In genomic region chr5:14268236-14268701, GRCh38 we compare ENCODE assay signal across 1 cellular context.
TF ChIP-seq lines count a peak whose summit lies in the region.

No MANE protein-coding gene starts in this region.

TF ChIP-seq in HEK293, 187 proteins besides CTCF, POLR2A, EP300 and RAD21 (continued from another document and continues in another):
- peak; percentile 93 for TF ChIP-seq ZNF660 (tag by site-specific recombination; IDR thresholded peaks at IDR 0.05)
- no peak for TF ChIP-seq ZNF513 (tag by site-specific recombination; IDR thresholded peaks at IDR 0.05)
- TF ChIP-seq ZNF639 (tag by site-specific recombination; IDR thresholded peaks at IDR 0.05), result peak; percentile 52; the same call in 1 of the 2 replicates
- TF ChIP-seq ZNF274 (IDR thresholded peaks at IDR 0.05; ENCODE audit: low read length), result no peak
- TF ChIP-seq ZNF274 (tag by site-specific recombination; IDR thresholded peaks at IDR 0.05; ENCODE audit: borderline replicate concordance), result no peak
- TF ChIP-seq ZSCAN18 (tag by site-specific recombination; IDR thresholded peaks at IDR 0.05), result no peak
- no peak for TF ChIP-seq ZNF530 (tag by site-specific recombination; IDR thresholded peaks at IDR 0.05; ENCODE audit: low read depth)
- TF ChIP-seq ZNF837 (tag by site-specific recombination; IDR thresholded peaks at IDR 0.05), result no peak
- no peak for TF ChIP-seq ZBTB11 (tag by site-specific recombination; conservative IDR thresholded peaks at IDR 0.05; ENCODE audit: low read depth)
- TF ChIP-seq ZNF23 (tag by site-specific recombination; IDR thresholded peaks at IDR 0.05; ENCODE audit: borderline replicate concordance), result no peak
- no peak for TF ChIP-seq ZNF610 (tag by site-specific recombination; IDR thresholded peaks at IDR 0.05; ENCODE audit: borderline replicate concordance)
- TF ChIP-seq ZNF707 (tag by site-specific recombination; IDR thresholded peaks at IDR 0.05), result no peak
- no peak for TF ChIP-seq ZNF114 (tag by site-specific recombination; IDR thresholded peaks at IDR 0.05)
- TF ChIP-seq PRDM6 (tag by site-specific recombination; IDR thresholded peaks at IDR 0.05), result no peak
- peak; percentile 48; the same call in 1 of the 2 replicates for TF ChIP-seq GLIS2 (tag by site-specific recombination; IDR thresholded peaks at IDR 0.05)
- TF ChIP-seq ZNF843 (tag by site-specific recombination; IDR thresholded peaks at IDR 0.05), result no peak
- peak; percentile 88 for TF ChIP-seq ZNF366 (tag by site-specific recombination; conservative IDR thresholded peaks at IDR 0.05)
- no peak for TF ChIP-seq ZBTB10 (tag by site-specific recombination; IDR thresholded peaks at IDR 0.05)
- no peak for TF ChIP-seq MZF1 (tag by site-specific recombination; IDR thresholded peaks at IDR 0.05; ENCODE audit: borderline replicate concordance)
- TF ChIP-seq ZNF501 (tag by site-specific recombination; IDR thresholded peaks at IDR 0.05), result no peak
- peak; percentile 86 for TF ChIP-seq ZEB2 (tag by site-specific recombination; IDR thresholded peaks at IDR 0.05)
- TF ChIP-seq ZSCAN30 (tag by site-specific recombination; IDR thresholded peaks at IDR 0.05), result no peak
- TF ChIP-seq ZNF214 (tag by site-specific recombination; IDR thresholded peaks at IDR 0.05; ENCODE audit: borderline replicate concordance), result no peak
- TF ChIP-seq ZNF37A (tag by site-specific recombination; IDR thresholded peaks at IDR 0.05), result no peak
- TF ChIP-seq ZNF664 (tag by site-specific recombination; IDR thresholded peaks at IDR 0.05), result no peak
- no peak for TF ChIP-seq ATF2 (tag by site-specific recombination; IDR thresholded peaks at IDR 0.05; ENCODE audit: low read depth)
- no peak for TF ChIP-seq GFI1B (tag by site-specific recombination; IDR thresholded peaks at IDR 0.05)
- peak; percentile 28; the same call in 1 of the 2 replicates for TF ChIP-seq SP3 (tag by site-specific recombination; IDR thresholded peaks at IDR 0.05)
- TF ChIP-seq HOXD13 (CRISPR knock-in tag; IDR thresholded peaks at IDR 0.05; ENCODE audit: borderline replicate concordance), result no peak
- TF ChIP-seq HOXC10 (CRISPR knock-in tag; IDR thresholded peaks at IDR 0.05), result no peak
- TF ChIP-seq ZNF585B (tag by site-specific recombination; IDR thresholded peaks at IDR 0.05), result no peak
- TF ChIP-seq ZNF350 (tag by site-specific recombination; IDR thresholded peaks at IDR 0.05), result no peak
- no peak for TF ChIP-seq ZBTB48 (tag by site-specific recombination; IDR thresholded peaks at IDR 0.05)
- TF ChIP-seq ZNF560 (tag by site-specific recombination; IDR thresholded peaks at IDR 0.05; ENCODE audit: borderline replicate concordance), result no peak
- TF ChIP-seq HIC1 (tag by site-specific recombination; IDR thresholded peaks at IDR 0.05), result peak; percentile 79
- TF ChIP-seq ZNF747 (tag by site-specific recombination; IDR thresholded peaks at IDR 0.05), result no peak
- no peak for TF ChIP-seq ZNF341 (tag by site-specific recombination; IDR thresholded peaks at IDR 0.05; ENCODE audit: low read depth)
- TF ChIP-seq ZNF449 (tag by site-specific recombination; IDR thresholded peaks at IDR 0.05), result no peak
- TF ChIP-seq TCF7L2 (IDR thresholded peaks at IDR 0.05; ENCODE audit: borderline replicate concordance, low read depth, low read length), result no peak
